ENCODE assay signal across 1 cellular context in the genomic region with DNA sequence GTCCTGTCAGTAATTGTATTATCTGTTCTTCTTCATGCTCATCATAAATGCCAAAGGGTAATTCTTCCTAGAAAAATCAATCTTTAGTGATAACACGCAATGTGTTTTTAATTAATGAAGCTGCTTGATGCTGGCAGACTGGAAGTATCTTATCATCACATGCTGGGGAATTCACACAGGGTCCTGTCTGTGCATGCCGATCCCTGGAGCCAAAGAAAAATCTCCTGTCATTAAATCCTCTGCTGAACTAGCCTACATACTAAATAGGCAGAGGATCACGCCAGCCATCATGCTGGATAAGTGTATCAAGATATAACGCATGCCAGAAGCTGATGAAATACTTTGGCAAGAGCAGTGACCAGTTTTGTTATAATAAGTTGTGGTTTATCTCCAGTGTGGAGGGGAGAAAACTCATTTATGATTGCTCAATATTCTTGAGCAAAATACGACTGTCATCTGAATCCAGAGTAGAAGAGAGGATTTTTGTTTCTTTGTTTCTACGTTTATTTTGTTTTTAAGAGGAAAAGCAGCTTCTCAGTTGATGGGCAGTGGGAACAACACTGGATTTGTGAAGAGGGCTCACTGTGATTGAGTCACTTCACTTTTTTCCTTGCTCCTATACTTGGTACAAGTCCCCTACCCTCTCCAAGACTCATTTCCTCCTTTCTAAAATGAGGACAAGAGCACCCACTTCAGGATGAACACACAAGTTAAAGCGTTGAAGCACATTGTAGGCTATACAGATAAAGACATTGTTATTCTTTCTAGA.
TF ChIP-seq lines count a peak whose summit lies in the region.

No MANE protein-coding gene starts in this region.

TF ChIP-seq in HepG2, 621 proteins besides CTCF, POLR2A, EP300 and RAD21 (continued from another document):
- no peak for TF ChIP-seq ZHX1 (CRISPR knock-in tag; IDR thresholded peaks at IDR 0.05; ENCODE audit: low read depth)
- TF ChIP-seq ZNF484 (CRISPR knock-in tag; IDR thresholded peaks at IDR 0.05; ENCODE audit: borderline replicate concordance, low read depth): no peak
- no peak for TF ChIP-seq SUZ12 (IDR thresholded peaks at IDR 0.05; ENCODE audit: low read depth, low read length)
- no peak for TF ChIP-seq ZNF367 (CRISPR knock-in tag; IDR thresholded peaks at IDR 0.05; ENCODE audit: borderline replicate concordance)
- no peak for TF ChIP-seq KLF13 (CRISPR knock-in tag; IDR thresholded peaks at IDR 0.05)
- TF ChIP-seq ATF1 (CRISPR knock-in tag; IDR thresholded peaks at IDR 0.05): no peak
- no peak for TF ChIP-seq TCF7 (IDR thresholded peaks at IDR 0.05; ENCODE audit: low read depth)
